ENCODE assay signal across 29 cellular contexts in genomic region chrX:24375732-24376131, GRCh38. TPM values are rescaled to one million over a fixed set of nuclear protein-coding genes. Genes with fewer than 3 reads are reported as not detected.
"Had no signal": no experiment of that assay in that cellular context is flagged by ENCODE, and none has a peak within 500 bp of the region (broad histone marks: within the 10 kb centered on the region; RNA-seq: fewer than 3 reads in every experiment).

No MANE protein-coding gene starts in this region.

- H3K9me3 ChIP-seq: heart right ventricle, ovary, right atrium auricular region, sigmoid colon, testis, tibial nerve, upper lobe of right lung, vagina had no signal

- H3K9me3 Mint-ChIP-seq: immature natural killer cell; nephron; stimulated activated naive B cell treated with anti-CD40 and anti-IgM and Interleukin-4, amounts not matched to agents 10 μg/mL and 1 μg/mL and 100 μg/mL, for 72 hours; stimulated activated naive CD8-positive, alpha-beta T cell treated with anti-CD3 and anti-CD28 coated beads, Interleukin-15, amount 100 ng/mL, for 72 hours had no signal

- ATAC-seq: esophagus mucosa; heart right ventricle; left colon; left ventricle myocardium superior; stimulated activated naive B cell treated with anti-CD40 and anti-IgM and Interleukin-4, amounts not matched to agents 10 μg/mL and 1 μg/mL and 100 μg/mL, for 72 hours; stimulated activated naive CD8-positive, alpha-beta T cell treated with anti-CD3 and anti-CD28 coated beads, Interleukin-15, amount 100 ng/mL, for 72 hours; upper lobe of right lung had no signal

- DNase-seq: effector CD4-positive, alpha-beta T cell; heart right ventricle; hypothalamus; immature natural killer cell; kidney; left colon; left ventricle myocardium superior; mesenchymal stem cell; naive B cell; ovary; sigmoid colon; stimulated activated CD4-positive, alpha-beta T cell treated with anti-CD3 and anti-CD28 coated beads, Interleukin-2, amount 100 ng/mL, for 24 hours; stimulated activated CD4-positive, alpha-beta T cell treated with anti-CD3 and anti-CD28 coated beads, Interleukin-4, amount 100 ng/mL, for 4 hours; stimulated activated naive B cell treated with anti-CD40 and anti-IgM and Interleukin-4, amounts not matched to agents 10 μg/mL and 1 μg/mL and 100 μg/mL, for 72 hours; stimulated activated naive CD8-positive, alpha-beta T cell treated with anti-CD3 and anti-CD28 coated beads, Interleukin-15, amount 100 ng/mL, for 72 hours; testis; upper lobe of right lung had no signal

- H3K27ac ChIP-seq: coronary artery, heart right ventricle, ovary, right atrium auricular region, sigmoid colon, skin epidermis, testis, tibial nerve, upper lobe of right lung, vagina had no signal

- H3K27me3 ChIP-seq: ovary, right atrium auricular region, sigmoid colon, testis, upper lobe of right lung, vagina had no signal

- H3K36me3 Mint-ChIP-seq: immature natural killer cell; stimulated activated naive B cell treated with anti-CD40 and anti-IgM and Interleukin-4, amounts not matched to agents 10 μg/mL and 1 μg/mL and 100 μg/mL, for 72 hours had no signal

- H3K36me3 ChIP-seq: heart right ventricle, ovary, right atrium auricular region, sigmoid colon, tibial nerve, upper lobe of right lung, vagina had no signal

- H3K4me1 ChIP-seq: heart right ventricle, testis, tibial nerve, upper lobe of right lung, vagina had no signal

- H3K4me3 Mint-ChIP-seq: immature natural killer cell; naive B cell; nephron; stimulated activated naive B cell treated with anti-CD40 and anti-IgM and Interleukin-4, amounts not matched to agents 10 μg/mL and 1 μg/mL and 100 μg/mL, for 72 hours; stimulated activated naive CD8-positive, alpha-beta T cell treated with anti-CD3 and anti-CD28 coated beads, Interleukin-15, amount 100 ng/mL, for 72 hours had no signal

- H3K27ac Mint-ChIP-seq: immature natural killer cell; naive B cell; nephron; stimulated activated naive B cell treated with anti-CD40 and anti-IgM and Interleukin-4, amounts not matched to agents 10 μg/mL and 1 μg/mL and 100 μg/mL, for 72 hours; stimulated activated naive CD8-positive, alpha-beta T cell treated with anti-CD3 and anti-CD28 coated beads, Interleukin-15, amount 100 ng/mL, for 72 hours had no signal

- H3K4me3 ChIP-seq: coronary artery, heart right ventricle, lung, ovary, right atrium auricular region, sigmoid colon, skin epidermis, testis, tibial nerve, upper lobe of right lung, vagina had no signal

RNA-seq across cellular contexts. Expression of gene SUPT20HL1, which starts 15.3 kb away (rescaled TPM):
- total RNA-seq: dermis microvascular lymphatic vessel endothelial cell, esophagus mucosa, fibroblast of lung, frontal cortex, kidney, left colon, left ventricle myocardium superior, lung, right atrium auricular region, subcutaneous adipose tissue, upper lobe of right lung, vagina had no signal
- polyA plus RNA-seq: fibroblast of lung, heart right ventricle, immature natural killer cell, lung, sigmoid colon had no signal
